Comparison of ENCODE assay signal across 1 cellular context in the genomic region with DNA sequence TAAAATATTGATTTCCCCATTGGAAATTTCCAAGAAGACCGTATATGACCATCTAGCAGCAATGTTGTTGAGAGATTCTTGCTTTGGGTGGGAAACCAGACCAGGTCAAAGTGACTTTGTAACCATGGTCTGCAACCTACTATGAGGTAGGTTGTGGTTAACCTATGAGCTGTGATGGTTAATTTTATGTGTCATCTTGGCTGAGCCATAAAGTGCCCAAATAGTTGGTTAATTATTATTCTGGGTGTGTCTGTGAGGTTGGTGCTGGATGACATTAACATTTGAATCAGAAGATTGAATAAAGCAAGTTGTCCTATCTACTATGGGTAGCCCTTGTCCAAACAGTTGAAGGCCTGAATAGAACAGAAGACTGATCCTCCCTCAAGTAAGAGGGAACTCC.
TF ChIP-seq lines count a peak whose summit lies in the region.

No MANE protein-coding gene starts in this region.

TF ChIP-seq in HCT116, 20 proteins besides CTCF, POLR2A, EP300 and RAD21 (continued from another document):
- TF ChIP-seq YY1 (IDR thresholded peaks at IDR 0.05; ENCODE audit: extremely low read depth, insufficient replicate concordance, low read depth, low read length) (no peak), ZNF274 (IDR thresholded peaks at IDR 0.05; ENCODE audit: low read depth, low read length) (no peak), EZH2 (IDR thresholded peaks at IDR 0.05) (no peak), ZFX (IDR thresholded peaks at IDR 0.05) (no peak), POLR2AphosphoS5 (IDR thresholded peaks at IDR 0.05; ENCODE audit: low read depth, low read length) (no peak), ELF1 (IDR thresholded peaks at IDR 0.05; ENCODE audit: borderline replicate concordance, low read depth) (no peak), EGR1 (IDR thresholded peaks at IDR 0.05; ENCODE audit: low read depth) (no peak), SIN3A (IDR thresholded peaks at IDR 0.05; ENCODE audit: low read depth) (no peak), SRF (IDR thresholded peaks at IDR 0.05; ENCODE audit: low read depth) (no peak), CBX3 (IDR thresholded peaks at IDR 0.05; ENCODE audit: low read depth) (no peak), SP1 (IDR thresholded peaks at IDR 0.05; ENCODE audit: low read depth) (no peak)
- TF ChIP-seq, protein P1, sequence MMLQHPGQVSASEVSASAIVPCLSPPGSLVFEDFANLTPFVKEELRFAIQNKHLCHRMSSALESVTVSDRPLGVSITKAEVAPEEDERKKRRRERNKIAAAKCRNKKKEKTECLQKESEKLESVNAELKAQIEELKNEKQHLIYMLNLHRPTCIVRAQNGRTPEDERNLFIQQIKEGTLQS (IDR thresholded peaks at IDR 0.05), result no peak
- TF ChIP-seq, protein P2, sequence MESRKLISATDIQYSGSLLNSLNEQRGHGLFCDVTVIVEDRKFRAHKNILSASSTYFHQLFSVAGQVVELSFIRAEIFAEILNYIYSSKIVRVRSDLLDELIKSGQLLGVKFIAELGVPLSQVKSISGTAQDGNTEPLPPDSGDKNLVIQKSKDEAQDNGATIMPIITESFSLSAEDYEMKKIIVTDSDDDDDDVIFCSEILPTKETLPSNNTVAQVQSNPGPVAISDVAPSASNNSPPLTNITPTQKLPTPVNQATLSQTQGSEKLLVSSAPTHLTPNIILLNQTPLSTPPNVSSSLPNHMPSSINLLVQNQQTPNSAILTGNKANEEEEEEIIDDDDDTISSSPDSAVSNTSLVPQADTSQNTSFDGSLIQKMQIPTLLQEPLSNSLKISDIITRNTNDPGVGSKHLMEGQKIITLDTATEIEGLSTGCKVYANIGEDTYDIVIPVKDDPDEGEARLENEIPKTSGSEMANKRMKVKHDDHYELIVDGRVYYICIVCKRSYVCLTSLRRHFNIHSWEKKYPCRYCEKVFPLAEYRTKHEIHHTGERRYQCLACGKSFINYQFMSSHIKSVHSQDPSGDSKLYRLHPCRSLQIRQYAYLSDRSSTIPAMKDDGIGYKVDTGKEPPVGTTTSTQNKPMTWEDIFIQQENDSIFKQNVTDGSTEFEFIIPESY (IDR thresholded peaks at IDR 0.05; ENCODE audit: extremely low read depth, insufficient replicate concordance, low read length), result no peak
